In the genomic region with DNA sequence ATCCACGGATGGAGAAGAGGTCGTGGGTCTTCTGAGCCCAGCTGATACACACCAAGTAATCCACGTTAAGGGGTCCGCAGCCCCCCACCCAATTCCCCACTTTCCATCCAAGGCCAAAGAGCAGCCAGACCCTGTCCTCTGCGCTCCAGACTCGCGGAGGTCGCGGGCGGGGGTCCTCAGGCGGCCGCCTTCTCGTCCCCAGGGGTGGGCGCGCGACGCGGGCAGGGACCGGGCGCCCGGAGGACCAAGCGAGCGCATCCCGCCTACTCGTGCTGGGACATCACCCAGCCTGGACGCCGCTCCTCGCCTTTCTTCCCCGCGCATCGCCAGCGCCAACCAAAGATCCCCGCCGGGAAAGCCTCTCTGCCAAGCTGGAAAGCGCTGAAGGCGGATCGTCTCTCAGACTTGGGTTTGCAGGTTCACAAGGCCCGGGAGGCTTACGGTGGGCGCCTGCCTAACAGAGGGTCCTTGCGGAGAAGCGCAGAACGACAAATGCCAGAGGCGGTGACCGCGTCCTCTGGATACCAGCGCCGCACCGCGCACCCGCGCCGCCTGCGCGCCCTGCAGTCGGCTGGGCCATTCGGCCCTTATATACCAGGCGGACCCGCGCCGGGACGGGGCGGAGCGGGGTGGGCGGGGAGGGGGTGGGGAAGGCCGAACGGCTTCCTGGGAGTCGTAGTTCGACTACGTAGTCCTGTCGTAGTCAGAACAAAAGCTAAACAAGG, we compare ENCODE assay signal across 8 cellular contexts.
DNase-seq lines count a peak whose midpoint lies in the region; ATAC-seq and TF ChIP-seq lines count a peak whose summit lies in the region.

No MANE protein-coding gene starts in this region.

- intact Hi-C loops in left ventricle myocardium inferior (cut with micrococcal nuclease), result no loop called here

- H3K9me3 ChIP-seq in BE2C, result no peaks in the 10 kb centered on the region
- H3K9me3 ChIP-seq in RWPE2 (ENCODE audit: severe bottlenecking), result no peaks in the 10 kb centered on the region
- no peaks in the 10 kb centered on the region for H3K9me3 ChIP-seq in left ventricle myocardium inferior (replicated peaks)

- H3K27ac ChIP-seq in RWPE2 (ENCODE audit: poor library complexity, severe bottlenecking), result peak overlapping the region; percentile 96
- H3K27ac ChIP-seq in left ventricle myocardium inferior (replicated peaks), result no peak overlapping the region

- H3K27me3 ChIP-seq in BE2C, result no peaks in the 10 kb centered on the region
- H3K27me3 ChIP-seq in RWPE2 (ENCODE audit: insufficient read depth, poor library complexity, severe bottlenecking), result no peaks in the 10 kb centered on the region
- peaks cover 65% of the 10 kb centered on the region for H3K27me3 ChIP-seq in left ventricle myocardium inferior (ENCODE audit: low read depth)

- H3K36me3 ChIP-seq in BE2C (no peaks in the 10 kb centered on the region), RWPE2 (ENCODE audit: low read depth) (peaks cover 10% of the 10 kb centered on the region), left ventricle myocardium inferior (no peaks in the 10 kb centered on the region)

- H3K4me3 ChIP-seq in BE2C (ENCODE audit: low read depth, low read length), result peak overlapping the region; percentile 94
- H3K4me3 ChIP-seq in RWPE2 (ENCODE audit: severe bottlenecking), result peak overlapping the region; percentile 94
- peak overlapping the region; percentile 71 for H3K4me3 ChIP-seq in left ventricle myocardium inferior

- TF ChIP-seq CTCF in BE2C (IDR thresholded peaks at IDR 0.05; ENCODE audit: low read depth, low read length) (no peak), RWPE2 (IDR thresholded peaks at IDR 0.05; ENCODE audit: poor library complexity, severe bottlenecking) (no peak), left ventricle myocardium inferior (IDR thresholded peaks at IDR 0.05; ENCODE audit: borderline replicate concordance) (no peak)

- DNase-seq in BE2C (peak; percentile 92), GM19238 (ENCODE audit: insufficient read length, low spot score) (peak; percentile 42), HT1080 (ENCODE audit: low read depth) (peak; percentile 64), RWPE2 (ENCODE audit: low spot score) (peak; percentile 85), amniotic stem cell (lab: John Stamatoyannopoulos, UW) (peak; percentile 56), left ventricle myocardium inferior (peak; percentile 43), pons (ENCODE audit: low spot score) (peak; percentile 68), ureter (ENCODE audit: low spot score) (peak; percentile 78)

- H3K4me1 ChIP-seq in BE2C, result peaks cover 7% of the 10 kb centered on the region
- peaks cover 23% of the 10 kb centered on the region for H3K4me1 ChIP-seq in RWPE2 (ENCODE audit: insufficient read depth, poor library complexity, severe bottlenecking)
- H3K4me1 ChIP-seq in left ventricle myocardium inferior, result peaks cover 18% of the 10 kb centered on the region

- peak; percentile 56 for ATAC-seq in RWPE2 (ENCODE audit: low read depth)

Comparison
In these comparisons a context has a peak if more than half of its experiments do, and no peak if none do; other contexts are left out.
1. DNase-seq: peak in every context shown above with its lines; median percentile 92 in BE2C; 85 in RWPE2; 78 in ureter; 68 in pons; 64 in HT1080; 56 in amniotic stem cell; 43 in left ventricle myocardium inferior; 42 in GM19238.